19 cellular contexts compared by ENCODE assay signal in the genomic region with DNA sequence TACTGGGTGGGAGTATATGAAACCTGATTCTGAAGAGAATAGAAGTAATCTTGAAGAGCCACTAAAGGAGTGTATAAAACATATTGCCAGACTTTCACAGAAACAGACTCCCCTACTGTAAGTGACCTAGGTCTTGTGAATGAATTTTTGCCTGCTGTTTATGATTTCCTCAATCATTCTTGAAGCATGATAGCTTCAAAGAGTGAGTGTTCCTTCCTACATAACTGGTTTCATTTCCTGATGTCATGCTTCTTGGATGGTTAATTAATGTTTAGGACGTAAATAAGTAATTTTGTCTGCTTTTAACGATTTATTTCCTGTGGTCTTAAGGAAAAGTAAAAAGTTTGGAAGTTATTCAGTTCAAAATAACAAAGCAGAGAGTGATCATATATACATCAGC.
DNase-seq lines count a peak whose midpoint lies in the region; ATAC-seq and TF ChIP-seq lines count a peak whose summit lies in the region.
"Had no signal": no experiment of that assay in that cellular context is flagged by ENCODE, and none has a peak within 500 bp of the region (broad histone marks: within the 10 kb centered on the region; RNA-seq: fewer than 3 reads in every experiment).

No MANE protein-coding gene starts in this region.

- no peaks in the 10 kb centered on the region for H3K36me3 ChIP-seq in DOHH2 (ENCODE audit: control insufficient read depth, low read length)
- no peaks in the 10 kb centered on the region for H3K36me3 ChIP-seq in OCI-LY3 (replicated peaks; ENCODE audit: low read depth, low read length)
- H3K36me3 ChIP-seq: MG63 had no signal

- H3K27ac ChIP-seq in DOHH2 (ENCODE audit: low read depth, low read length) (no peak overlapping the region), OCI-LY3 (ENCODE audit: low read length) (no peak overlapping the region)

- H3K27me3 ChIP-seq in DOHH2 (ENCODE audit: control insufficient read depth, low read length) = no peaks in the 10 kb centered on the region
- H3K27me3 ChIP-seq in OCI-LY3 (ENCODE audit: low read depth, low read length) = no peaks in the 10 kb centered on the region
- H3K27me3 ChIP-seq: MG63 had no signal

- H3F3A ChIP-seq in DOHH2 (ENCODE audit: control insufficient read depth, insufficient read depth) = no peaks in the 10 kb centered on the region

- peak; percentile 5 for DNase-seq in fibroblast of peridontal ligament (ENCODE audit: extremely low read depth)
- peak; percentile 73 for DNase-seq in renal cortical epithelial cell (ENCODE audit: low read depth)
- no peak for DNase-seq in T-helper 1 cell
- DNase-seq: ACHN; CD4-positive, alpha-beta T cell; COR-L47; H9; IMR-90; KG1; MG63; NCI-H2029; NCI-H2227 treated with DMSO at 0.1 percent for 48 hours; SK-N-SH; SW 1271 had no signal

- no peaks in the 10 kb centered on the region for H4K20me1 ChIP-seq in DOHH2 (ENCODE audit: control insufficient read depth, insufficient read depth, low read depth, low read length)
- H4K20me1 ChIP-seq in OCI-LY3 (ENCODE audit: insufficient read depth, low read length) = no peaks in the 10 kb centered on the region

- no peak overlapping the region for H3K4me3 ChIP-seq in DOHH2 (ENCODE audit: low read length)
- no peak overlapping the region for H3K4me3 ChIP-seq in OCI-LY3 (ENCODE audit: low read length)
- H3K4me3 ChIP-seq: MG63 had no signal

- ATAC-seq in HG03432 (IDR thresholded peaks at IDR 0.05; ENCODE audit: unreplicated experiment) = no peak
- no peak for ATAC-seq in GM21576 (IDR thresholded peaks at IDR 0.05; ENCODE audit: unreplicated experiment)
- no peak for ATAC-seq in HG03045 (IDR thresholded peaks at IDR 0.05; ENCODE audit: unreplicated experiment)

- H3K9me3 ChIP-seq in DOHH2 (ENCODE audit: control insufficient read depth, insufficient read depth, low read length) (no peaks in the 10 kb centered on the region), OCI-LY3 (ENCODE audit: insufficient read depth, low read length) (no peaks in the 10 kb centered on the region)
- H3K9me3 ChIP-seq: MG63, SK-N-SH had no signal

- H3K79me2 ChIP-seq in DOHH2 (ENCODE audit: control insufficient read depth, low read length) = no peaks in the 10 kb centered on the region
- H3K79me2 ChIP-seq in OCI-LY3 (ENCODE audit: low read length) = no peaks in the 10 kb centered on the region

- H3K4me1 ChIP-seq in DOHH2 (ENCODE audit: control insufficient read depth, low read length) (peaks cover 21% of the 10 kb centered on the region), OCI-LY3 (ENCODE audit: low read length) (peaks cover 15% of the 10 kb centered on the region)

- H2AFZ ChIP-seq in OCI-LY3 (ENCODE audit: low read depth, low read length) = no peak overlapping the region

- no peak overlapping the region for H3K9ac ChIP-seq in OCI-LY3 (ENCODE audit: low read length)
- H3K9ac ChIP-seq: SK-N-SH had no signal

- H3K4me2 ChIP-seq in DOHH2 (ENCODE audit: low read length) (peak overlapping the region; percentile 34; the same call in 1 of the 2 replicates), OCI-LY3 (ENCODE audit: low read length) (peak overlapping the region; percentile 10; the same call in 1 of the 2 replicates)
- H3K4me2 ChIP-seq: SK-N-SH had no signal

- H3K9me2 ChIP-seq in DOHH2 (replicated peaks; ENCODE audit: control insufficient read depth, low read length) = no peaks in the 10 kb centered on the region
- H3K9me2 ChIP-seq: SK-N-SH had no signal

- TF ChIP-seq CTCF in DOHH2 (IDR thresholded peaks at IDR 0.05; ENCODE audit: low read depth, low read length, poor library complexity, severe bottlenecking) = no peak
- TF ChIP-seq CTCF in OCI-LY3 (IDR thresholded peaks at IDR 0.05; ENCODE audit: low read depth, low read length) = no peak

Comparison
In these comparisons a context has a peak if more than half of its experiments do, and no peak if none do; other contexts are left out.
1. DNase-seq: peak in fibroblast of peridontal ligament (single experiment) and renal cortical epithelial cell (single experiment); none in T-helper 1 cell (0 of 5).